Comparison of ENCODE assay signal across 27 cellular contexts in the genomic region with DNA sequence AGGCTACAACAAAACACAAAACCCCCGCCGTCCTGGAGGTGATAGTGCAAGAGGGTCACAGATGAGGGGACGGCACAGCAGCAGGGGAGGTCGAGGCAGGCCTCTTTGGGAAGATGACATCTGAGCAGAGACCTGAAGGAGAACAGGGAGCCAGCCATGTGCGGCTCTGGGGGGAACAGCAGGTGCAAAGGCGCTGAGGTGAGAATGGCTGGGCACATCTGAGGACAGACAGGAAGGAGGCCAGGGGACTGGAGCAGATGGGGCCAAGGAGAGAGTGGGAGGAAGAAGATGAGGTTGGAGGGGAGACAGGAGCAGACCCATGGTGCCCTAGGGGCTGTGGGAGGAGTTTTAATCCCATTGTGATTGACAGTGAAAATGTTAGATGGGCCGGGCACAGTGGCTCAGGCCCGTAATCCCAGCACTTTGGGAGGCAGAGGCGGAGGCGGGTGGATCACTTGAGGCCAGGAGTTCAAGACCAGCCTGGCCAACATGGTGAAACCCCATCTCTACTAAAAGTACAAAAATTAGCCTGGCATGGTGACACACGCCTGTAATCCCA. TPM values are rescaled to one million over a fixed set of nuclear protein-coding genes. Genes with fewer than 3 reads are reported as not detected.
DNase-seq lines count a peak whose midpoint lies in the region; ATAC-seq and TF ChIP-seq lines count a peak whose summit lies in the region.
"Had no signal": no experiment of that assay in that cellular context is flagged by ENCODE, and none has a peak within 500 bp of the region (broad histone marks: within the 10 kb centered on the region; RNA-seq: fewer than 3 reads in every experiment).

No MANE protein-coding gene starts in this region.

- H3K4me1 Mint-ChIP-seq in chondrocyte (ENCODE audit: low read depth): peaks cover 12% of the 10 kb centered on the region

- intact Hi-C loops in left ventricle myocardium superior (cut with micrococcal nuclease): no loop called here
- intact Hi-C loops in thyroid gland (cut with DNase I): no loop called here

- TF ChIP-seq POLR2A in thyroid gland (IDR thresholded peaks at IDR 0.05): no peak

- no peak for DNase-seq in cardiac muscle cell (ENCODE audit: low read depth in 1 of 2, low spot score in 1 of 2)
- no peak for DNase-seq in left ventricle myocardium superior
- no peak for DNase-seq in chondrocyte (ENCODE audit: low spot score)
- no peak for DNase-seq in activated gamma-delta T cell (lab: John Stamatoyannopoulos, UW)
- no peak for DNase-seq in thyroid gland
- no peak for DNase-seq in osteoblast (ENCODE audit: insufficient read length, low spot score, missing footprints)
- DNase-seq in NOMO-1 treated with dmso at 0.1 percent for 144 hours (lab: John Stamatoyannopoulos, UW; ENCODE audit: unreplicated experiment): no peak
- DNase-seq: activated CD4-positive, alpha-beta T cell treated with anti-CD3 and anti-CD28 coated beads, Interleukin-2, amount 10 ng/mL, durations not matched to agents 7 days and 5 days; BE2C; Calu3; EL; kidney glomerular epithelial cell; NCI-H1417 treated with DMSO at 0.1 percent for 48 hours; SIG-M5; spleen; stimulated activated CD4-positive, alpha-beta T cell treated with anti-CD3 and anti-CD28 coated beads, Interleukin-4, amount 100 ng/mL, for 4 hours; stimulated activated naive CD8-positive, alpha-beta T cell treated with anti-CD3 and anti-CD28 coated beads, Interleukin-15, amount 100 ng/mL, for 72 hours; T-helper 1 cell; upper lobe of right lung had no signal

- H3K36me3 ChIP-seq in cardiac muscle cell (no peaks in the 10 kb centered on the region), muscle layer of colon (ENCODE audit: insufficient read depth, low read length) (no peaks in the 10 kb centered on the region), thyroid gland (no peaks in the 10 kb centered on the region), osteoblast (ENCODE audit: insufficient read depth, low read length) (no peaks in the 10 kb centered on the region)
- H3K36me3 ChIP-seq: BE2C, spleen, upper lobe of right lung had no signal

- TF ChIP-seq CTCF in cardiac muscle cell (IDR thresholded peaks at IDR 0.05; ENCODE audit: low read depth, low read length) (no peak), chondrocyte (IDR thresholded peaks at IDR 0.05) (no peak), thyroid gland (IDR thresholded peaks at IDR 0.05) (no peak), osteoblast (IDR thresholded peaks at IDR 0.05; ENCODE audit: extremely low read depth, low read depth, low read length) (no peak)

- no peaks in the 10 kb centered on the region for H4K20me1 ChIP-seq in osteoblast (ENCODE audit: insufficient read depth, low read length)

- H3K36me3 Mint-ChIP-seq in chondrocyte (ENCODE audit: low read depth): no peaks in the 10 kb centered on the region

- H3K9ac ChIP-seq in muscle layer of colon (ENCODE audit: low read length): peak overlapping the region; percentile 46

- no peaks in the 10 kb centered on the region for H3K9me3 Mint-ChIP-seq in chondrocyte (ENCODE audit: low read depth)
- H3K9me3 Mint-ChIP-seq: activated CD4-positive, alpha-beta T cell treated with anti-CD3 and anti-CD28 coated beads, Interleukin-2, amount 10 ng/mL, durations not matched to agents 7 days and 5 days; activated T-helper 2 cell treated with anti-CD3 and anti-CD28 coated beads, Interferon-gamma antibody, Interleukin-2, Interleukin-4, amounts not matched to agents 10 μg/mL and 5 μg/mL and 100 μg/mL, durations not matched to agents 14 hours and 24 hours and 36 hours; dendritic cell treated with granulocyte-macrophage colony-stimulating factor and Interleukin-4, amounts not matched to agents 40 ng/mL and 50 ng/mL, for 4 days; neural crest cell; stimulated activated naive CD8-positive, alpha-beta T cell treated with anti-CD3 and anti-CD28 coated beads, Interleukin-15, amount 100 ng/mL, for 72 hours had no signal

- H3K9me3 ChIP-seq in cardiac muscle cell (ENCODE audit: low read depth) (no peaks in the 10 kb centered on the region), muscle layer of colon (ENCODE audit: low read length) (no peaks in the 10 kb centered on the region), thyroid gland (no peaks in the 10 kb centered on the region), osteoblast (ENCODE audit: low read depth, low read length) (no peaks in the 10 kb centered on the region)
- H3K9me3 ChIP-seq: A549, BE2C, spleen, upper lobe of right lung had no signal

- no peak for ATAC-seq in left ventricle myocardium superior
- ATAC-seq: A549; stimulated activated naive CD8-positive, alpha-beta T cell treated with anti-CD3 and anti-CD28 coated beads, Interleukin-15, amount 100 ng/mL, for 72 hours; upper lobe of right lung had no signal

- no peak overlapping the region for H2AFZ ChIP-seq in osteoblast (ENCODE audit: low read length)

- H3K4me2 ChIP-seq in osteoblast (ENCODE audit: insufficient read depth, low read length): no peak overlapping the region
- H3K4me2 ChIP-seq: A549 had no signal

- no peaks in the 10 kb centered on the region for H3K27me3 Mint-ChIP-seq in chondrocyte (ENCODE audit: low read depth)

- H3K27me3 ChIP-seq in cardiac muscle cell (no peaks in the 10 kb centered on the region), muscle layer of colon (ENCODE audit: control insufficient read depth in 1 of 2, insufficient read depth in 2 of 2, low read length in 2 of 2) (peaks cover 0 to 15% of the 10 kb centered on the region in 2 donors), thyroid gland (no peaks in the 10 kb centered on the region), osteoblast (ENCODE audit: insufficient read depth, low read length) (peaks cover 4% of the 10 kb centered on the region)
- H3K27me3 ChIP-seq: BE2C had no signal

- H3K4me3 Mint-ChIP-seq in chondrocyte (ENCODE audit: unreplicated experiment): peak overlapping the region; percentile 55
- H3K4me3 Mint-ChIP-seq: activated CD4-positive, alpha-beta T cell treated with anti-CD3 and anti-CD28 coated beads, Interleukin-2, amount 10 ng/mL, durations not matched to agents 7 days and 5 days; dendritic cell treated with granulocyte-macrophage colony-stimulating factor and Interleukin-4, amounts not matched to agents 40 ng/mL and 50 ng/mL, for 4 days; stimulated activated naive CD8-positive, alpha-beta T cell treated with anti-CD3 and anti-CD28 coated beads, Interleukin-15, amount 100 ng/mL, for 72 hours had no signal

- H3K4me3 ChIP-seq in cardiac muscle cell (peak overlapping the region; percentile 30), muscle layer of colon (ENCODE audit: low read depth in 1 of 2, low read length in 2 of 2) (peak overlapping the region; percentile 48 to 55), thyroid gland (replicated peaks in 1 of 3) (no peak overlapping the region), osteoblast (ENCODE audit: insufficient read depth, low read length) (no peak overlapping the region)
- H3K4me3 ChIP-seq: A549, upper lobe of right lung had no signal

- H3K4me1 ChIP-seq in cardiac muscle cell (ENCODE audit: low read depth) (peaks cover 35% of the 10 kb centered on the region), muscle layer of colon (ENCODE audit: insufficient read depth, low read length) (peaks cover 11% of the 10 kb centered on the region), thyroid gland (peaks cover 0 to 6% of the 10 kb centered on the region in 2 donors), osteoblast (ENCODE audit: insufficient read depth, low read length) (peaks cover 13% of the 10 kb centered on the region)
- H3K4me1 ChIP-seq: BE2C, upper lobe of right lung had no signal

- no peaks in the 10 kb centered on the region for H3K79me2 ChIP-seq in osteoblast (ENCODE audit: insufficient read depth, low read length)

- 67 to 78% methylated on average over 11 of the region's 11 CpGs for WGBS in thyroid gland, 2 donors

- H3K27ac ChIP-seq in cardiac muscle cell (peak overlapping the region; percentile 99), muscle layer of colon (ENCODE audit: low read depth, low read length) (peak overlapping the region; percentile 82), thyroid gland (no peak overlapping the region), osteoblast (ENCODE audit: low read depth, low read length) (no peak overlapping the region)
- H3K27ac ChIP-seq: A549, spleen, upper lobe of right lung had no signal

- no peak overlapping the region for H3K27ac Mint-ChIP-seq in chondrocyte (ENCODE audit: unreplicated experiment)
- H3K27ac Mint-ChIP-seq: activated CD4-positive, alpha-beta T cell treated with anti-CD3 and anti-CD28 coated beads, Interleukin-2, amount 10 ng/mL, durations not matched to agents 7 days and 5 days; activated T-helper 2 cell treated with anti-CD3 and anti-CD28 coated beads, Interferon-gamma antibody, Interleukin-2, Interleukin-4, amounts not matched to agents 10 μg/mL and 5 μg/mL and 100 μg/mL, durations not matched to agents 14 hours and 24 hours and 36 hours; dendritic cell treated with granulocyte-macrophage colony-stimulating factor and Interleukin-4, amounts not matched to agents 40 ng/mL and 50 ng/mL, for 4 days; stimulated activated naive CD8-positive, alpha-beta T cell treated with anti-CD3 and anti-CD28 coated beads, Interleukin-15, amount 100 ng/mL, for 72 hours had no signal

RNA-seq across cellular contexts. Expression of gene CKM, which starts 1.8 kb away (rescaled TPM):
- 406 and 481 TPM in 2 replicates for total RNA-seq in cardiac muscle cell
- 441 and 529 TPM in 2 replicates for polyA plus RNA-seq in cardiac muscle cell
- total RNA-seq in left ventricle myocardium superior: 6,589 TPM
- total RNA-seq in chondrocyte: not detected in 3 replicates
- under 1 TPM in 1 of 4 donors, not detected in 3; 0.27 TPM for total RNA-seq in thyroid gland
- under 0.01 and 0.36 TPM in 2 replicates for total RNA-seq in osteoblast
- total RNA-seq: activated CD4-positive, alpha-beta T cell treated with anti-CD3 and anti-CD28 coated beads, Interleukin-2, amount 10 ng/mL, durations not matched to agents 7 days and 5 days; activated T-helper 2 cell treated with anti-CD3 and anti-CD28 coated beads, Interferon-gamma antibody, Interleukin-2, Interleukin-4, amounts not matched to agents 10 μg/mL and 5 μg/mL and 100 μg/mL, durations not matched to agents 14 hours and 24 hours and 36 hours; Calu3; M059J; neural crest cell; pulmonary artery endothelial cell had no signal
- polyA plus RNA-seq: A549 had no signal

RNA-seq across cellular contexts. Expression of gene KLC3, which starts 16.1 kb away (rescaled TPM):
- total RNA-seq in cardiac muscle cell (2.4 and 4.0 TPM in 2 replicates), left ventricle myocardium superior (not detected), chondrocyte (0.22 TPM in 1 of 3 replicates, not detected in the others), thyroid gland (1 to 10 TPM in 1 of 4 donors, under 1 TPM in 3; 0.45 to 1.2 (median 0.83) TPM), osteoblast (0.29 and 0.72 TPM in 2 replicates)
- 1.8 and 3.7 TPM in 2 replicates for polyA plus RNA-seq in cardiac muscle cell
- total RNA-seq: activated CD4-positive, alpha-beta T cell treated with anti-CD3 and anti-CD28 coated beads, Interleukin-2, amount 10 ng/mL, durations not matched to agents 7 days and 5 days; activated T-helper 2 cell treated with anti-CD3 and anti-CD28 coated beads, Interferon-gamma antibody, Interleukin-2, Interleukin-4, amounts not matched to agents 10 μg/mL and 5 μg/mL and 100 μg/mL, durations not matched to agents 14 hours and 24 hours and 36 hours; fibroblast of villous mesenchyme; neural crest cell had no signal

RNA-seq across cellular contexts. Expression of gene ERCC2, which starts 45.9 kb away (rescaled TPM):
- total RNA-seq in cardiac muscle cell (45.4 and 69.1 TPM in 2 replicates), left ventricle myocardium superior (9.9 TPM), chondrocyte (29.6 to 38.0 TPM (median 32.5 TPM) in 3 replicates), thyroid gland (10 to 100 TPM in 3 of 4 donors, 1 to 10 TPM in 1; 9.4 to 19.2 (median 15.9) TPM), osteoblast (47.4 and 52.5 TPM in 2 replicates)
- 19.2 and 28.2 TPM in 2 replicates for polyA plus RNA-seq in cardiac muscle cell

Comparison
In these comparisons a context has a peak if more than half of its experiments do, and no peak if none do; other contexts are left out.
1. H3K27ac ChIP-seq: peak in cardiac muscle cell (single experiment) and muscle layer of colon (single experiment); none in thyroid gland (0 of 3) and osteoblast (single experiment).
2. H3K4me3 ChIP-seq: peak in cardiac muscle cell (single experiment) and muscle layer of colon (2 of 2); none in thyroid gland (0 of 3) and osteoblast (single experiment).
3. RNA of gene CKM, which starts 1.8 kb away (total RNA-seq): 6,589 TPM in left ventricle myocardium superior (single experiment) and 406 to 481 TPM in cardiac muscle cell; under 0.01 to 0.36 TPM in osteoblast, 0.27 TPM in thyroid gland and not detected in chondrocyte; every median in the first group is over 100 times any median in the second.